Comparison of ENCODE assay signal across 8 cellular contexts in the genomic region with DNA sequence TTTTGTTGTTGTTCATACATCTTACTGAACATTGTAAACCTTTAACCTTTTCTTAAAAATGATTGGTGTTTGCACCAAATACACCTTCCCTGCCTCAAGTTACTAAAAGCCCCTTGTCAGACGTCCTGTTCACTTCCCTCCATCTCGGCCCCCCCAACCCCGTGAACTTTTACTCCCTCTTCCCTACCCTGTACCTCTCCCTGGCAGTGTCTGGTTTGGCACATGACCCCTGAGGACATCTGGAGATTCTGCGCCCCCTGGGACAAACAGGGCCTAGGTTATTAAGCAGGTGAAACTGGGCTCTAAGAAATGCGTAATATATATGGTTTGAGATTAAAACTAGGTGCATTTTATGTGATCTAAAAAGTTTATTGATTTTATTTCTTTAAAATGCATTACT. TPM values are rescaled to one million over a fixed set of nuclear protein-coding genes. Genes with fewer than 3 reads are reported as not detected.
DNase-seq lines count a peak whose midpoint lies in the region; ATAC-seq and TF ChIP-seq lines count a peak whose summit lies in the region.

No MANE protein-coding gene starts in this region.

- peaks cover 63% of the 10 kb centered on the region for H3K4me1 ChIP-seq in mononuclear cell (ENCODE audit: insufficient read depth, low read length)

- ATAC-seq in HG02981 (IDR thresholded peaks at IDR 0.05; ENCODE audit: unreplicated experiment) (no peak), GM19328 (IDR thresholded peaks at IDR 0.05; ENCODE audit: unreplicated experiment) (no peak), HG02884 (IDR thresholded peaks at IDR 0.05; ENCODE audit: unreplicated experiment) (no peak)

- no peaks in the 10 kb centered on the region for H3K9me3 ChIP-seq in mononuclear cell (ENCODE audit: low read depth, low read length)

- H3K27me3 ChIP-seq in HL-60 (ENCODE audit: insufficient read depth, poor library complexity, severe bottlenecking) (no peaks in the 10 kb centered on the region), brain microvascular endothelial cell (replicated peaks) (no peaks in the 10 kb centered on the region), mononuclear cell (ENCODE audit: insufficient read depth, low read length) (no peaks in the 10 kb centered on the region)

- 0 out of 2 replicates have a peak overlapping the region, but pooled peaks have one; percentile 73 for H3K27ac ChIP-seq in 22Rv1
- H3K27ac ChIP-seq in HL-60 (replicated peaks): peak overlapping the region; percentile 91
- H3K27ac ChIP-seq in brain microvascular endothelial cell: no peak overlapping the region

- H3K4me3 ChIP-seq in HL-60 (replicated peaks; ENCODE audit: insufficient read depth, low read length) (peak overlapping the region; percentile 90), brain microvascular endothelial cell (ENCODE audit: low read depth, low read length) (peak overlapping the region; percentile 78), mononuclear cell (ENCODE audit: low read length) (peak overlapping the region; percentile 65)

- in situ Hi-C loops in brain microvascular endothelial cell (cut with HindIII; ENCODE audit: low pct_ligation_motif_present, low sequenced_read_pairs): no loop called here

- no peaks in the 10 kb centered on the region for H3K36me3 ChIP-seq in brain microvascular endothelial cell (replicated peaks)

- DNase-seq in HL-60 (ENCODE audit: low read depth in 1 of 2, low spot score in 1 of 2) (no peak), brain microvascular endothelial cell (no peak), NCI-H1417 treated with DMSO at 0.1 percent for 48 hours (lab: John Stamatoyannopoulos, UW) (no peak)

- TF ChIP-seq CTCF in 22Rv1 (IDR thresholded peaks at IDR 0.05) (no peak), HL-60 (IDR thresholded peaks at IDR 0.05; ENCODE audit: insufficient read depth, low read length) (no peak), brain microvascular endothelial cell (IDR thresholded peaks at IDR 0.05; ENCODE audit: low read depth, low read length, missing control alignments) (no peak)

RNA-seq across cellular contexts. Expression of a gene that starts 1.4 kb away (rescaled TPM):
- total RNA-seq in mononuclear cell: 33.4 TPM
